In the genomic region with DNA sequence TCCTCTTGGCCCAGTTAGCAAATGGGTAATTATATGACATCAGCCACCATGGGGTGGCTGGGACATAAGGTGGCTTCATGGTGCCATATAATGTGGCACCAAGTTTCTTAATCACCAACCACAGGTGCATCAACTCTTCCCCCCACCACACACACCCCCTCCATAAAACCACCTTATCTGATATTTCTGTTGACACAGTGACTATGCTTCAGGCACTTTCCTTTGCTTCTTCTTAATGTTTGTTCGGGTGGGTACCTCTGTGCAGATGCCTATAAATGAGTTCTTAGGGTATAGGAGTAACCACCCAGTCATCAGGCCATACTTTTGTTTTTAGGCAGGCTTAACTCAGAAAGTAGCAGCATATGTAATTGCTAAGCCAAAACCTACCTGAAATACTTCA, we compare ENCODE assay signal across 16 cellular contexts. TPM values are rescaled to one million over a fixed set of nuclear protein-coding genes. Genes with fewer than 3 reads are reported as not detected.
DNase-seq lines count a peak whose midpoint lies in the region; ATAC-seq and TF ChIP-seq lines count a peak whose summit lies in the region.
"Had no signal": no experiment of that assay in that cellular context is flagged by ENCODE, and none has a peak within 500 bp of the region (broad histone marks: within the 10 kb centered on the region; RNA-seq: fewer than 3 reads in every experiment).

No MANE protein-coding gene starts in this region.

- peaks cover 3% of the 10 kb centered on the region for H3K4me1 ChIP-seq in CD8-positive, alpha-beta memory T cell (ENCODE audit: insufficient read depth, low read length)
- peaks cover 26% of the 10 kb centered on the region for H3K4me1 ChIP-seq in Panc1 (ENCODE audit: control insufficient read depth, insufficient read depth, low read length)

- peak overlapping the region in 1 of 7 donors; percentile 71 for H3K4me3 Mint-ChIP-seq in CD8-positive, alpha-beta memory T cell
- H3K4me3 Mint-ChIP-seq in mesothelial cell of epicardium = no peak overlapping the region
- H3K4me3 Mint-ChIP-seq: activated CD4-positive, alpha-beta T cell treated with anti-CD3 and anti-CD28 coated beads, Interleukin-2, amount 10 ng/mL, durations not matched to agents 7 days and 5 days had no signal

- TF ChIP-seq CTCF in Panc1 (IDR thresholded peaks at IDR 0.05) (no peak), mesothelial cell of epicardium (IDR thresholded peaks at IDR 0.05; ENCODE audit: unreplicated experiment) (no peak)

- no peaks in the 10 kb centered on the region for H3K27me3 Mint-ChIP-seq in CD8-positive, alpha-beta memory T cell
- no peaks in the 10 kb centered on the region for H3K27me3 Mint-ChIP-seq in mesothelial cell of epicardium (ENCODE audit: low read depth)
- H3K27me3 Mint-ChIP-seq: activated CD4-positive, alpha-beta T cell treated with anti-CD3 and anti-CD28 coated beads, Interleukin-2, amount 10 ng/mL, durations not matched to agents 7 days and 5 days had no signal

- H3K9me3 ChIP-seq in CD8-positive, alpha-beta memory T cell (ENCODE audit: low read length) = no peaks in the 10 kb centered on the region
- H3K9me3 ChIP-seq in Panc1 (ENCODE audit: control insufficient read depth, insufficient read depth, low read depth, low read length) = no peaks in the 10 kb centered on the region
- H3K9me3 ChIP-seq: thyroid gland had no signal

- peaks cover 6 to 37% (median 10%) of the 10 kb centered on the region in 3 donors for H3K4me1 Mint-ChIP-seq in CD8-positive, alpha-beta memory T cell
- peaks cover 81% of the 10 kb centered on the region for H3K4me1 Mint-ChIP-seq in mesothelial cell of epicardium

- DNase-seq in NCI-H526 treated with DMSO at 0.1 percent for 48 hours (lab: John Stamatoyannopoulos, UW) (peak; percentile 50), NCI-H526 (lab: John Stamatoyannopoulos, UW) (no peak), Panc1 (ENCODE audit: low read depth, low spot score) (no peak), mesothelial cell of epicardium (ENCODE audit: low spot score in 2 of 2, unreplicated experiment in 2 of 2) (no peak), substantia nigra (lab: John Stamatoyannopoulos, UW) (no peak)
- peak in 2 of 5 donors; percentile 10 to 27 for DNase-seq in CD8-positive, alpha-beta memory T cell
- no peak for DNase-seq in activated CD8-positive, alpha-beta memory T cell treated with anti-CD3 and anti-CD28 coated beads, Interleukin-2, amount 50 U/mL, for 4 hours
- DNase-seq: activated CD4-positive, alpha-beta T cell treated with anti-CD3 and anti-CD28 coated beads, Interleukin-2, amount 10 ng/mL, durations not matched to agents 7 days and 5 days; activated effector memory CD4-positive, alpha-beta T cell treated with Interleukin-2 at 50 U/mL for 16 hours; GOT3; mammary epithelial cell; SHP77 treated with DMSO at 0.1 percent for 48 hours; T-helper 9 cell; thyroid gland had no signal

- no peaks in the 10 kb centered on the region for H3K27me3 ChIP-seq in CD8-positive, alpha-beta memory T cell (ENCODE audit: insufficient read depth, low read length, poor library complexity, severe bottlenecking)
- H3K27me3 ChIP-seq in Panc1 (ENCODE audit: control insufficient read depth, insufficient read depth, low read length) = no peaks in the 10 kb centered on the region; the same call in 1 of the 2 replicates
- H3K27me3 ChIP-seq: thyroid gland had no signal

- H3K9me3 Mint-ChIP-seq in CD8-positive, alpha-beta memory T cell = no peaks in the 10 kb centered on the region
- H3K9me3 Mint-ChIP-seq in mesothelial cell of epicardium = no peaks in the 10 kb centered on the region
- H3K9me3 Mint-ChIP-seq: activated CD4-positive, alpha-beta T cell treated with anti-CD3 and anti-CD28 coated beads, Interleukin-2, amount 10 ng/mL, durations not matched to agents 7 days and 5 days had no signal

- no TSS peak for BruUV-seq in Panc1 (replicated peaks; lab: Mats Ljungman, UMichigan)

- H3K36me3 ChIP-seq in CD8-positive, alpha-beta memory T cell (ENCODE audit: insufficient read depth, low read length) = no peaks in the 10 kb centered on the region
- H3K36me3 ChIP-seq in Panc1 (ENCODE audit: control insufficient read depth, insufficient read depth, low read length) = no peaks in the 10 kb centered on the region
- H3K36me3 ChIP-seq: thyroid gland had no signal

- peak overlapping the region in 7 of 8 donors; percentile 47 to 98 (median 74) for H3K27ac Mint-ChIP-seq in CD8-positive, alpha-beta memory T cell
- peak overlapping the region; percentile 66 for H3K27ac Mint-ChIP-seq in mesothelial cell of epicardium
- H3K27ac Mint-ChIP-seq: activated CD4-positive, alpha-beta T cell treated with anti-CD3 and anti-CD28 coated beads, Interleukin-2, amount 10 ng/mL, durations not matched to agents 7 days and 5 days had no signal

- peak overlapping the region; percentile 13 for H3K27ac ChIP-seq in CD8-positive, alpha-beta memory T cell (ENCODE audit: low read depth, low read length)
- H3K27ac ChIP-seq in Panc1 (ENCODE audit: low read length) = peak overlapping the region; percentile 25; the same call in 1 of the 2 replicates
- no peak overlapping the region for H3K27ac ChIP-seq in substantia nigra (ENCODE audit: low read depth, low read length, poor library complexity, severe bottlenecking)
- H3K27ac ChIP-seq: thyroid gland had no signal

- ATAC-seq in Panc1 (peak; percentile 67), HG02623 (IDR thresholded peaks at IDR 0.05; ENCODE audit: unreplicated experiment) (no peak)

- in situ Hi-C loops in Panc1 (cut with HindIII; ENCODE audit: low pct_unique_long_range_greater_than_20kb, low sequenced_read_pairs) = no loop called here

- intact Hi-C loops in Panc1 (cut with micrococcal nuclease; ENCODE audit: unreplicated experiment) = no loop called here

- H3K36me3 Mint-ChIP-seq in CD8-positive, alpha-beta memory T cell = peaks cover 0 to 4% (median 3%) of the 10 kb centered on the region in 3 donors
- peaks cover 2% of the 10 kb centered on the region for H3K36me3 Mint-ChIP-seq in mesothelial cell of epicardium

- CTCF ChIA-PET in CD8-positive, alpha-beta memory T cell (lab: Charles Lee) = interaction anchor here (1.1 to 1.3 kb wide), 2 partner anchors 18 to 83 kb away, joined by 3 read pairs; no protein-coding TSS in a partner anchor
- CTCF ChIA-PET in Panc1 (lab: Charles Lee) = no interaction called here

- POLR2A ChIA-PET in CD8-positive, alpha-beta memory T cell (lab: Charles Lee) = no interaction called here
- POLR2A ChIA-PET in Panc1 (lab: Charles Lee) = interaction anchor here (0.5 kb wide), 1 partner anchor 22 kb away, joined by 4 read pairs; no protein-coding TSS in a partner anchor

- H3K4me3 ChIP-seq in CD8-positive, alpha-beta memory T cell (ENCODE audit: low read length) = no peak overlapping the region
- H3K4me3 ChIP-seq in Panc1 (ENCODE audit: low read depth in 2 of 2, low read length in 2 of 2) = no peak overlapping the region
- H3K4me3 ChIP-seq: thyroid gland had no signal

RNA-seq across cellular contexts. Expression of a gene that starts 29.5 kb away (rescaled TPM):
- 1 to 10 TPM in 1 of 2 experiments, under 1 TPM in 1; 0.47 to 1.2 TPM for total RNA-seq in CD8-positive, alpha-beta memory T cell
- polyA plus RNA-seq in CD8-positive, alpha-beta memory T cell = 1.4 TPM
- total RNA-seq in Panc1 (2021; ENCODE audit: unreplicated experiment) = 4.7 TPM
- polyA plus RNA-seq in Panc1 (2012; ENCODE audit: insufficient read length) = 1.7 TPM
- total RNA-seq in mesothelial cell of epicardium = 38.7 to 40.3 TPM (median 39.0 TPM) in 3 replicates
- polyA plus RNA-seq: neural cell had no signal

RNA-seq across cellular contexts. Expression of a gene that starts 35.8 kb away (rescaled TPM):
- total RNA-seq in CD8-positive, alpha-beta memory T cell = 100 to 1,000 TPM; 145 to 149 TPM
- 97.5 TPM for polyA plus RNA-seq in CD8-positive, alpha-beta memory T cell
- 53.8 TPM for total RNA-seq in Panc1 (2021; ENCODE audit: unreplicated experiment)
- 76.4 TPM for polyA plus RNA-seq in Panc1 (2012; ENCODE audit: insufficient read length)
- total RNA-seq in mesothelial cell of epicardium = 76.8 to 90.7 TPM (median 86.6 TPM) in 3 replicates

RNA-seq across cellular contexts. Expression of a gene that starts 59.2 kb away (rescaled TPM):
- total RNA-seq in CD8-positive, alpha-beta memory T cell = 10 to 100 TPM; 14.4 to 15.0 TPM
- polyA plus RNA-seq in CD8-positive, alpha-beta memory T cell = 4.0 TPM
- 0.05 TPM for total RNA-seq in Panc1 (2021; ENCODE audit: unreplicated experiment)
- polyA plus RNA-seq in Panc1 (2012; ENCODE audit: insufficient read length) = 0.05 TPM
- total RNA-seq in mesothelial cell of epicardium = 87.2 to 88.8 TPM (median 88.4 TPM) in 3 replicates
- polyA plus RNA-seq: mammary epithelial cell had no signal

Comparison
In these comparisons a context has a peak if more than half of its experiments do, and no peak if none do; other contexts are left out.
1. RNA of a gene that starts 59.2 kb away (total RNA-seq): 87.2 to 88.8 TPM in mesothelial cell of epicardium and 14.4 to 15.0 TPM in CD8-positive, alpha-beta memory T cell; 0.05 TPM in Panc1 (single experiment); every median in the first group is over 10 times any median in the second.